2 cellular contexts compared by ENCODE assay signal in genomic region chr21:46000731-46001641, GRCh38.
TF ChIP-seq lines count a peak whose summit lies in the region.

No MANE protein-coding gene starts in this region.

TF ChIP-seq in liver, 16 proteins besides CTCF, POLR2A, EP300 and RAD21 (continued from another document):
- TF ChIP-seq MAX (IDR thresholded peaks at IDR 0.05) (no peak), HNF4G (IDR thresholded peaks at IDR 0.05) (no peak), NR2F2 (IDR thresholded peaks at IDR 0.05) (peak; percentile 12)

TF ChIP-seq in HepG2, 621 proteins besides CTCF, POLR2A, EP300 and RAD21 (continued from another document):
- TF ChIP-seq ZNF646 (CRISPR knock-in tag; IDR thresholded peaks at IDR 0.05): no peak
- no peak for TF ChIP-seq ZNF556 (CRISPR knock-in tag; IDR thresholded peaks at IDR 0.05; ENCODE audit: borderline replicate concordance)
- no peak for TF ChIP-seq NFIC (IDR thresholded peaks at IDR 0.05; ENCODE audit: low read length)
